ENCODE assay signal across 22 cellular contexts in the genomic region with DNA sequence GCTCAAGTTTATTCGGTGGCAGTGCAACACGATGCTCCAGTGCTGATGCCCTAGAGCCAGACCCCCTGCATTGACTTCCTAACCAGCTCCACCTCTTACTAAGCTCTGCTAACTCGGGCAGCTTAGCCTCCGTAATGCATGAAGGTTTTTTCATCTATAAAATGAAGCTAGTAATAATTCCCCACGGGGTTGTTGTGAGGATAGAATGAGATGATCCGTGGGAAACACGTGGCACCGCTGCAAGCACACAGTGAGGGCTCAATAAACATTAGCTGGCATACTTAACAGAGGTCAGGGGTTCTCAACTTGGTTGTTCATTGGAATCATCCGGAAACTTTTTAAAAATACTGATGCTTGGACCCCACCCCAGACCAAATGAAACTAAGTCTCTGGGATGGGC. TPM values are rescaled to one million over a fixed set of nuclear protein-coding genes. Genes with fewer than 3 reads are reported as not detected.
DNase-seq lines count a peak whose midpoint lies in the region; ATAC-seq, FAIRE-seq and TF ChIP-seq lines count a peak whose summit lies in the region.
"Had no signal": no experiment of that assay in that cellular context is flagged by ENCODE, and none has a peak within 500 bp of the region (broad histone marks: within the 10 kb centered on the region; RNA-seq: fewer than 3 reads in every experiment).

No MANE protein-coding gene starts in this region.

- H3K27me3 Mint-ChIP-seq in brain (peaks cover 14% of the 10 kb centered on the region), type B pancreatic cell (no peaks in the 10 kb centered on the region)
- H3K27me3 Mint-ChIP-seq: central memory CD8-positive, alpha-beta T cell had no signal

- H3K27ac ChIP-seq in HepG2 (ENCODE audit: extremely low read length, insufficient read depth, low read length), result peak overlapping the region; percentile 15
- H3K27ac ChIP-seq in right lobe of liver, result no peak overlapping the region
- no peak overlapping the region for H3K27ac ChIP-seq in keratinocyte (ENCODE audit: control insufficient read depth, insufficient read depth, low read length)
- H3K27ac ChIP-seq in kidney (ENCODE audit: low read depth in 2 of 2, low read length in 2 of 2), result no peak overlapping the region
- H3K27ac ChIP-seq: gastroesophageal sphincter, HL-60, sigmoid colon had no signal

- peaks cover 12% of the 10 kb centered on the region for H3K9me1 ChIP-seq in keratinocyte (ENCODE audit: control insufficient read depth, extremely low read depth, insufficient read depth, low read length)

- H3K4me2 ChIP-seq in HepG2 (ENCODE audit: low read depth, low read length), result peak overlapping the region; percentile 49
- H3K4me2 ChIP-seq in keratinocyte (ENCODE audit: control insufficient read depth, extremely low read depth, insufficient read depth, low read depth, low read length), result peak overlapping the region; percentile 17

- H3K27me3 ChIP-seq in HepG2 (ENCODE audit: control insufficient read depth in 1 of 2, insufficient read depth in 2 of 2, low read length in 2 of 2), result no peaks in the 10 kb centered on the region; a peak in 1 of 5 replicates
- H3K27me3 ChIP-seq in right lobe of liver, result no peaks in the 10 kb centered on the region
- H3K27me3 ChIP-seq in keratinocyte (ENCODE audit: control insufficient read depth, extremely low read depth, insufficient read depth, low read length), result no peaks in the 10 kb centered on the region
- H3K27me3 ChIP-seq: gastroesophageal sphincter, sigmoid colon had no signal

- H2AFZ ChIP-seq in HepG2 (ENCODE audit: low read length) (no peak overlapping the region), keratinocyte (ENCODE audit: control insufficient read depth, low read length) (no peak overlapping the region)

- POLR2A ChIA-PET in HepG2 (lab: Yijun Ruan, JAX), result interaction anchor here (1.1 to 1.6 kb wide), 3 partner anchors 52 to 226 kb away, joined by 3 to 6 read pairs (median 3); no protein-coding TSS in a partner anchor

- BruUV-seq in HepG2 (replicated peaks; lab: Mats Ljungman, UMichigan), result no TSS peak

- peaks cover 0 to 4% (median 0%) of the 10 kb centered on the region in 5 experiments for H3K9me3 Mint-ChIP-seq in brain
- peaks cover 4% of the 10 kb centered on the region for H3K9me3 Mint-ChIP-seq in type B pancreatic cell
- H3K9me3 Mint-ChIP-seq: central memory CD8-positive, alpha-beta T cell; naive thymus-derived CD4-positive, alpha-beta T cell had no signal

- no peak for TF ChIP-seq RAD21 in HepG2 (CRISPR knock-in tag; IDR thresholded peaks at IDR 0.05)

- in situ Hi-C loops in HepG2 (cut with HindIII; ENCODE audit: extremely low pct_ligation_motif_present, low pct_unique_long_range_greater_than_20kb), result no loop called here

- H4K20me1 ChIP-seq in HepG2 (ENCODE audit: insufficient read depth, low read length) (peaks cover 76% of the 10 kb centered on the region), keratinocyte (ENCODE audit: control insufficient read depth, extremely low read depth, insufficient read depth, low read length) (peaks cover 55% of the 10 kb centered on the region)

- TF ChIP-seq POLR2A in HepG2 (IDR thresholded peaks at IDR 0.05; ENCODE audit: insufficient read depth in 1 of 2, low read depth in 2 of 2, low read length in 2 of 2) (no peak), right lobe of liver (IDR thresholded peaks at IDR 0.05) (no peak)

- H3K79me2 ChIP-seq in HepG2 (ENCODE audit: insufficient read depth, low read length) (peaks cover 84% of the 10 kb centered on the region), keratinocyte (ENCODE audit: control insufficient read depth, insufficient read depth, low read length) (peaks cover 76% of the 10 kb centered on the region)

- H3K36me3 ChIP-seq in HepG2 (replicated peaks in 1 of 2; ENCODE audit: control insufficient read depth in 1 of 2, insufficient read depth in 2 of 2, low read length in 2 of 2), result peaks cover 30 to 74% of the 10 kb centered on the region in 2 experiments
- peaks cover 0 to 30% (median 7%) of the 10 kb centered on the region in 4 donors for H3K36me3 ChIP-seq in right lobe of liver
- H3K36me3 ChIP-seq in keratinocyte (ENCODE audit: control insufficient read depth in 2 of 2, extremely low read depth in 1 of 2, insufficient read depth in 2 of 2, low read length in 2 of 2), result peaks cover 43 to 54% of the 10 kb centered on the region in 2 experiments
- H3K36me3 ChIP-seq in kidney (ENCODE audit: control insufficient read depth in 1 of 2, insufficient read depth in 2 of 2, low read length in 2 of 2), result peaks cover 4 to 14% of the 10 kb centered on the region in 2 donors

- H3K9ac ChIP-seq in HepG2 (ENCODE audit: insufficient read depth, low read depth, low read length) (no peak overlapping the region; the same call in 1 of the 2 replicates), keratinocyte (ENCODE audit: control insufficient read depth, extremely low read depth, insufficient read depth, low read length) (no peak overlapping the region), kidney (ENCODE audit: low read length in 2 of 2) (no peak overlapping the region)

- 87% methylated on average over 9 of the region's 9 CpGs for WGBS in HepG2 (ENCODE audit: low lambda C conversion rate)
- WGBS in right lobe of liver (ENCODE audit: insufficient coverage, low coverage, low lambda C conversion rate, missing lambda C conversion rate), result 78% methylated on average over 5 of the region's 9 CpGs

- dilution Hi-C loops in keratinocyte (cut with MboI; ENCODE audit: extremely low pct_ligation_motif_present, low sequenced_read_pairs), result no loop called here

- ATAC-seq in HepG2 (no peak), right lobe of liver (no peak), HG03378 (IDR thresholded peaks at IDR 0.05; ENCODE audit: unreplicated experiment) (no peak)
- ATAC-seq: gastroesophageal sphincter; left cardiac atrium; naive thymus-derived CD4-positive, alpha-beta T cell; T-helper 17 cell had no signal

- H3K4me3 ChIP-seq in HepG2 (replicated peaks in 1 of 3; ENCODE audit: insufficient read depth in 1 of 3, low read depth in 2 of 3, low read length in 3 of 3) (peak overlapping the region in 1 of 3 experiments; percentile 19; a peak in 1 of 6 replicates), right lobe of liver (no peak overlapping the region), keratinocyte (ENCODE audit: control insufficient read depth in 2 of 3, extremely low read depth in 1 of 3, insufficient read depth in 2 of 3, low read depth in 1 of 3, low read length in 3 of 3) (no peak overlapping the region), kidney (ENCODE audit: low read length in 2 of 2) (no peak overlapping the region)
- H3K4me3 ChIP-seq: gastroesophageal sphincter, sigmoid colon had no signal

- TF ChIP-seq CTCF in HepG2 (CRISPR knock-in tag; IDR thresholded peaks at IDR 0.05) (no peak), right lobe of liver (IDR thresholded peaks at IDR 0.05) (no peak), brain (conservative IDR thresholded peaks at IDR 0.05) (no peak), keratinocyte (optimal IDR thresholded peaks at IDR 0.05 in 1 of 3, IDR thresholded peaks at IDR 0.05 in 1 of 3, conservative IDR thresholded peaks at IDR 0.05 in 1 of 3; ENCODE audit: extremely low read depth in 1 of 3, insufficient read depth in 2 of 3, low read length in 3 of 3) (no peak), type B pancreatic cell (conservative IDR thresholded peaks at IDR 0.05) (no peak), kidney (IDR thresholded peaks at IDR 0.05; ENCODE audit: borderline replicate concordance, extremely low read depth, insufficient read depth) (no peak)

- H3K4me1 Mint-ChIP-seq in brain, result peaks cover 100% of the 10 kb centered on the region
- peaks cover 74% of the 10 kb centered on the region for H3K4me1 Mint-ChIP-seq in type B pancreatic cell (ENCODE audit: unreplicated experiment)

- CTCF ChIA-PET in HepG2 (lab: Yijun Ruan, JAX; ENCODE audit: low intra/inter-chr PET ratio, low total read pairs), result no interaction called here

- peak overlapping the region in 4 of 5 experiments; percentile 76 to 94 (median 89) for H3K27ac Mint-ChIP-seq in brain
- no peak overlapping the region for H3K27ac Mint-ChIP-seq in type B pancreatic cell
- H3K27ac Mint-ChIP-seq: activated CD4-positive, alpha-beta T cell treated with anti-CD3 and anti-CD28 coated beads, Interleukin-2, amount 10 ng/mL, durations not matched to agents 24 days and 14 days; T-helper 17 cell had no signal

- TF ChIP-seq EP300 in HepG2 (IDR thresholded peaks at IDR 0.05; ENCODE audit: low read depth in 2 of 2, low read length in 2 of 2), result no peak
- no peak for TF ChIP-seq EP300 in HepG2 (CRISPR knock-in tag; IDR thresholded peaks at IDR 0.05; ENCODE audit: borderline replicate concordance)

- FAIRE-seq in HepG2 (lab: Jason Lieb, UNC), result no peak
- FAIRE-seq in keratinocyte (lab: Jason Lieb, UNC), result no peak
- FAIRE-seq in kidney (lab: Jason Lieb, UNC), result no peak
- FAIRE-seq: A204.1 had no signal

- H3K4me3 Mint-ChIP-seq in brain (peak overlapping the region; percentile 48 to 92 (median 68)), type B pancreatic cell (peak overlapping the region; percentile 47)
- H3K4me3 Mint-ChIP-seq: activated CD4-positive, alpha-beta T cell treated with anti-CD3 and anti-CD28 coated beads, Interleukin-2, amount 10 ng/mL, durations not matched to agents 24 days and 14 days; central memory CD8-positive, alpha-beta T cell; naive thymus-derived CD4-positive, alpha-beta T cell; T-helper 17 cell had no signal

- H3K9me3 ChIP-seq in HepG2 (ENCODE audit: low read length) (no peaks in the 10 kb centered on the region), right lobe of liver (no peaks in the 10 kb centered on the region), keratinocyte (ENCODE audit: control insufficient read depth, low read depth, low read length) (no peaks in the 10 kb centered on the region), kidney (ENCODE audit: control insufficient read depth in 1 of 2, low read length in 2 of 2) (no peaks in the 10 kb centered on the region)
- H3K9me3 ChIP-seq: gastroesophageal sphincter, sigmoid colon had no signal

- intact Hi-C loops in HepG2 (cut with micrococcal nuclease; ENCODE audit: unreplicated experiment), result loop anchor here (5.0 kb wide), 1 partner anchor 36 kb away; no protein-coding TSS in a partner anchor
- intact Hi-C loops in right lobe of liver (cut with DNase I), result no loop called here
- intact Hi-C loops in kidney (cut with DNase I), result loop anchor here (10.0 kb wide), 1 partner anchor 49 kb away; no protein-coding TSS in a partner anchor

- H3K36me3 Mint-ChIP-seq in brain (peaks cover 87% of the 10 kb centered on the region), type B pancreatic cell (peaks cover 62% of the 10 kb centered on the region)

- peaks cover 91% of the 10 kb centered on the region for H3K4me1 ChIP-seq in HepG2 (ENCODE audit: insufficient read depth, low read length)
- peaks cover 0 to 11% (median 1%) of the 10 kb centered on the region in 4 donors for H3K4me1 ChIP-seq in right lobe of liver
- peaks cover 82% of the 10 kb centered on the region for H3K4me1 ChIP-seq in keratinocyte (ENCODE audit: control insufficient read depth, extremely low read depth, insufficient read depth, low read length)
- peaks cover 0 to 4% of the 10 kb centered on the region in 2 donors for H3K4me1 ChIP-seq in kidney (ENCODE audit: control insufficient read depth in 1 of 2, insufficient read depth in 1 of 2, low read depth in 1 of 2, low read length in 2 of 2)

- DNase-seq in HepG2 (ENCODE audit: low spot score) (no peak), right lobe of liver (no peak), keratinocyte (ENCODE audit: low read depth, low spot score) (no peak), type B pancreatic cell (ENCODE audit: extremely low spot score, unreplicated experiment) (no peak), kidney (no peak), NCI-H2171 (lab: John Stamatoyannopoulos, UW) (no peak)
- DNase-seq: activated CD4-positive, alpha-beta T cell treated with anti-CD3 and anti-CD28 coated beads, Interleukin-2, amount 10 ng/mL, durations not matched to agents 24 days and 14 days; activated naive CD4-positive, alpha-beta T cell treated with anti-CD3 and anti-CD28 coated beads, Interleukin-2, amount 50 U/mL, for 16 hours; left cardiac atrium; naive thymus-derived CD4-positive, alpha-beta T cell; NCI-H1417; NCI-H524 treated with DMSO at 0.1 percent for 48 hours; posterior cingulate gyrus; SIG-M5; sigmoid colon; T-helper 17 cell had no signal

RNA-seq across cellular contexts. Expression of gene ENC1, which starts 6.8 kb away (rescaled TPM):
- total RNA-seq in HepG2 (2016; rRNA removed; fragmentation: Illumina TruSeq; extraction: Trizol) (63.8 and 69.9 TPM in 2 replicates), right lobe of liver (1 to 10 TPM; 4.5 to 6.8 (median 5.5) TPM), type B pancreatic cell (ENCODE audit: low replicate concordance) (83.2 and 96.8 TPM in 2 replicates), kidney (7.5 TPM)
- 33.8 and 33.9 TPM in 2 replicates for total RNA-seq in HepG2 (2016; cell fraction: cytosol; rRNA removed; fragmentation: Illumina TruSeq; extraction: Trizol; ENCODE audit: low read depth)
- total RNA-seq in HepG2 (2016; cell fraction: insoluble cytoplasmic fraction; rRNA removed; fragmentation: Illumina TruSeq; extraction: Trizol), result 61.8 and 63.2 TPM in 2 replicates
- 48.4 and 54.2 TPM in 2 replicates for total RNA-seq in HepG2 (2016; cell fraction: membrane; rRNA removed; fragmentation: Illumina TruSeq; extraction: Trizol)
- total RNA-seq in HepG2 (2016; cell fraction: nucleus; rRNA removed; fragmentation: Illumina TruSeq; extraction: Trizol), result 60.3 and 63.7 TPM in 2 replicates
- polyA plus RNA-seq in HepG2 (2011; rRNA removed) (61.6 and 64.4 TPM in 2 replicates), brain (ENCODE audit: insufficient read depth, low read depth, low replicate concordance) (156 TPM), keratinocyte (67.2 to 97.9 TPM (median 68.1 TPM) in 3 replicates), kidney (ENCODE audit: insufficient read depth, low read depth, low replicate concordance) (5.3 TPM)
- 32.3 and 55.9 TPM in 2 replicates for polyA plus RNA-seq in HepG2 (2011; cell fraction: cytosol; rRNA removed)
- polyA plus RNA-seq in HepG2 (2011; cell fraction: nucleus; rRNA removed), result 251 and 317 TPM in 2 replicates
- polyA plus RNA-seq in HepG2 (2012), result 54.2 and 69.2 TPM in 2 replicates
- 2.0 and 2.4 TPM in 2 replicates for polyA plus RNA-seq in HepG2 (2016; cell fraction: cytosol; fragmentation: Illumina TruSeq; extraction: Trizol; ENCODE audit: low read depth)
- 40.2 and 43.8 TPM in 2 replicates for polyA plus RNA-seq in HepG2 (2016; cell fraction: insoluble cytoplasmic fraction; fragmentation: Illumina TruSeq; extraction: Trizol; ENCODE audit: low read depth)
- polyA plus RNA-seq in HepG2 (2016; cell fraction: membrane; fragmentation: Illumina TruSeq; extraction: Trizol; ENCODE audit: low read depth), result 9.1 and 9.2 TPM in 2 replicates
- polyA plus RNA-seq in HepG2 (2016; cell fraction: nucleus; fragmentation: Illumina TruSeq; extraction: Trizol; ENCODE audit: insufficient read depth, low read depth), result 102 and 108 TPM in 2 replicates
- 0.19 and 296 TPM in 2 replicates for polyA minus RNA-seq in HepG2 (2011; rRNA and poly(A)+ RNA removed; ENCODE audit: low replicate concordance)
- polyA minus RNA-seq in HepG2 (2011; cell fraction: cytosol; rRNA and poly(A)+ RNA removed), result 71.8 and 103 TPM in 2 replicates
- polyA minus RNA-seq in HepG2 (2011; cell fraction: nucleus; rRNA and poly(A)+ RNA removed), result 162 and 227 TPM in 2 replicates
- 16.4 TPM for polyA plus RNA-seq in keratinocyte (2011; ENCODE audit: low read depth)
- 33.7 and 55.3 TPM in 2 replicates for polyA plus RNA-seq in keratinocyte (2011; cell fraction: cytosol; rRNA removed)
- polyA plus RNA-seq in keratinocyte (2011; cell fraction: nucleus; rRNA removed), result 212 and 220 TPM in 2 replicates
- polyA plus RNA-seq in keratinocyte (2012; ENCODE audit: low replicate concordance), result 14.4 and 79.4 TPM in 2 replicates
- polyA minus RNA-seq in keratinocyte, result 135 to 276 TPM (median 155 TPM) in 3 replicates
- polyA minus RNA-seq in keratinocyte (2011; cell fraction: cytosol; rRNA and poly(A)+ RNA removed), result 130 TPM
- 202 and 246 TPM in 2 replicates for polyA minus RNA-seq in keratinocyte (2011; cell fraction: nucleus; rRNA and poly(A)+ RNA removed)

RNA-seq across cellular contexts. Expression of gene HEXB, which starts 51.3 kb away (rescaled TPM):
- total RNA-seq in HepG2 (2016; rRNA removed; fragmentation: Illumina TruSeq; extraction: Trizol) (43.7 and 100 TPM in 2 replicates), right lobe of liver (100 to 1,000 TPM in 3 of 6 experiments, 10 to 100 TPM in 3; 67.8 to 174 (median 121) TPM), type B pancreatic cell (ENCODE audit: low replicate concordance) (76.6 and 114 TPM in 2 replicates), kidney (113 TPM)
- 17.8 and 19.0 TPM in 2 replicates for total RNA-seq in HepG2 (2016; cell fraction: cytosol; rRNA removed; fragmentation: Illumina TruSeq; extraction: Trizol; ENCODE audit: low read depth)
- total RNA-seq in HepG2 (2016; cell fraction: insoluble cytoplasmic fraction; rRNA removed; fragmentation: Illumina TruSeq; extraction: Trizol), result 43.7 and 98.9 TPM in 2 replicates
- total RNA-seq in HepG2 (2016; cell fraction: membrane; rRNA removed; fragmentation: Illumina TruSeq; extraction: Trizol), result 29.3 and 30.7 TPM in 2 replicates
- 77.9 and 100 TPM in 2 replicates for total RNA-seq in HepG2 (2016; cell fraction: nucleus; rRNA removed; fragmentation: Illumina TruSeq; extraction: Trizol)
- polyA plus RNA-seq in HepG2 (2011; rRNA removed) (83.0 and 104 TPM in 2 replicates), brain (ENCODE audit: insufficient read depth, low read depth, low replicate concordance) (33.4 TPM), keratinocyte (103 to 192 TPM (median 134 TPM) in 3 replicates), kidney (ENCODE audit: insufficient read depth, low read depth, low replicate concordance) (184 TPM)
- polyA plus RNA-seq in HepG2 (2011; cell fraction: cytosol; rRNA removed), result 53.4 and 70.9 TPM in 2 replicates
- 34.2 and 37.1 TPM in 2 replicates for polyA plus RNA-seq in HepG2 (2011; cell fraction: nucleus; rRNA removed)
- polyA plus RNA-seq in HepG2 (2012), result 83.2 and 103 TPM in 2 replicates
- 13.9 and 17.9 TPM in 2 replicates for polyA plus RNA-seq in HepG2 (2016; cell fraction: cytosol; fragmentation: Illumina TruSeq; extraction: Trizol; ENCODE audit: low read depth)
- polyA plus RNA-seq in HepG2 (2016; cell fraction: insoluble cytoplasmic fraction; fragmentation: Illumina TruSeq; extraction: Trizol; ENCODE audit: low read depth), result 41.8 and 42.7 TPM in 2 replicates
- 23.1 and 23.4 TPM in 2 replicates for polyA plus RNA-seq in HepG2 (2016; cell fraction: membrane; fragmentation: Illumina TruSeq; extraction: Trizol; ENCODE audit: low read depth)
- polyA plus RNA-seq in HepG2 (2016; cell fraction: nucleus; fragmentation: Illumina TruSeq; extraction: Trizol; ENCODE audit: insufficient read depth, low read depth), result 116 and 128 TPM in 2 replicates
- 55.9 and 60.1 TPM in 2 replicates for polyA minus RNA-seq in HepG2 (2011; rRNA and poly(A)+ RNA removed; ENCODE audit: low replicate concordance)
- polyA minus RNA-seq in HepG2 (2011; cell fraction: cytosol; rRNA and poly(A)+ RNA removed), result 39.4 and 45.6 TPM in 2 replicates
- 36.4 and 36.8 TPM in 2 replicates for polyA minus RNA-seq in HepG2 (2011; cell fraction: nucleus; rRNA and poly(A)+ RNA removed)
- polyA plus RNA-seq in keratinocyte (2011; ENCODE audit: low read depth), result 136 TPM
- 96.6 and 128 TPM in 2 replicates for polyA plus RNA-seq in keratinocyte (2011; cell fraction: cytosol; rRNA removed)
- polyA plus RNA-seq in keratinocyte (2011; cell fraction: nucleus; rRNA removed), result 131 and 237 TPM in 2 replicates
- polyA plus RNA-seq in keratinocyte (2012; ENCODE audit: low replicate concordance), result 126 and 174 TPM in 2 replicates
- 45.0 to 130 TPM (median 57.6 TPM) in 3 replicates for polyA minus RNA-seq in keratinocyte
- polyA minus RNA-seq in keratinocyte (2011; cell fraction: cytosol; rRNA and poly(A)+ RNA removed), result 95.0 TPM
- 62.1 and 74.8 TPM in 2 replicates for polyA minus RNA-seq in keratinocyte (2011; cell fraction: nucleus; rRNA and poly(A)+ RNA removed)

Comparison
In these comparisons a context has a peak if more than half of its experiments do, and no peak if none do; other contexts are left out.
1. intact Hi-C loops: an anchor here in HepG2 (5.0 kb wide) and kidney (10.0 kb wide); none called in right lobe of liver.